ENCODE assay signal across 20 cellular contexts in the genomic region with DNA sequence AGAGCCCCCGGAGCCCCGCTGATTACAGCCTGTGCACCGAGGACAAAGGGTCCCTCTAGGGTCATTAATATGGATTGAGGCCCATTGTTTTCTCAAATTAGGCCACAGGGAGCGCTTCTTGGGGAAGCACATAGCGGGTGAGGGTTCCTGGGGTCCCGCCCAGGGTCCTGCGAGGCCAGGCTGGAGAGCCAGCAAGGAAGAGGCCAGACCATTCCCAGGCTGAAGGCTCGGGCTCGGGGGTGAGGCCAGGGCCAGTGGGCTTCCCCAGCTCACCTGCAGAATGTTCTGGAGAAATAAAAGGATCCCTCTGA. TPM values are rescaled to one million over a fixed set of nuclear protein-coding genes. Genes with fewer than 3 reads are reported as not detected.
DNase-seq lines count a peak whose midpoint lies in the region; ATAC-seq and TF ChIP-seq lines count a peak whose summit lies in the region.
"Had no signal": no experiment of that assay in that cellular context is flagged by ENCODE, and none has a peak within 500 bp of the region (broad histone marks: within the 10 kb centered on the region; RNA-seq: fewer than 3 reads in every experiment).

No MANE protein-coding gene starts in this region.

- H3K27me3 ChIP-seq in Caco-2 (replicated peaks; ENCODE audit: control insufficient read depth, insufficient read depth, low read length) (no peaks in the 10 kb centered on the region), neuronal stem cell (ENCODE audit: control insufficient read depth in 3 of 3, insufficient read depth in 3 of 3, low read depth in 1 of 3, low read length in 3 of 3) (peaks cover 0 to 12% (median 0%) of the 10 kb centered on the region in 3 experiments)
- H3K27me3 ChIP-seq: BLaER1 had no signal

- H3K23ac ChIP-seq in neuronal stem cell (ENCODE audit: low read depth, low read length, poor library complexity) = no peak overlapping the region

- H3K4me3 ChIP-seq in Caco-2 (ENCODE audit: low read depth, low read length) (no peak overlapping the region), neuronal stem cell (ENCODE audit: low read length in 2 of 2) (no peak overlapping the region)
- H3K4me3 ChIP-seq: BLaER1 had no signal

- peaks cover 13% of the 10 kb centered on the region for H3K9me3 Mint-ChIP-seq in Caco-2 (ENCODE audit: unreplicated experiment)
- H3K9me3 Mint-ChIP-seq in WTC11 = peaks cover 9% of the 10 kb centered on the region
- no peaks in the 10 kb centered on the region for H3K9me3 Mint-ChIP-seq in activated CD8-positive, alpha-beta T cell treated with anti-CD3 and anti-CD28 coated beads, Interleukin-2, amount 10 ng/mL, durations not matched to agents 7 days and 5 days (ENCODE audit: insufficient read depth)
- H3K9me3 Mint-ChIP-seq in natural killer cell = no peaks in the 10 kb centered on the region

- no peak overlapping the region for H4K8ac ChIP-seq in neuronal stem cell (ENCODE audit: low read depth, low read length)

- TF ChIP-seq CTCF in Caco-2 (IDR thresholded peaks at IDR 0.05; ENCODE audit: insufficient read depth in 1 of 2, low read depth in 1 of 2, low read length in 1 of 2, severe bottlenecking in 1 of 2, unreplicated experiment in 1 of 2) (no peak), WTC11 (IDR thresholded peaks at IDR 0.05) (no peak), natural killer cell (IDR thresholded peaks at IDR 0.05) (no peak)

- no peak overlapping the region for H2AK5ac ChIP-seq in neuronal stem cell (ENCODE audit: low read depth, low read length)

- H3K27me3 Mint-ChIP-seq in Caco-2 (ENCODE audit: insufficient read depth, unreplicated experiment) (no peaks in the 10 kb centered on the region), WTC11 (ENCODE audit: low read depth) (peaks cover 38% of the 10 kb centered on the region), natural killer cell (ENCODE audit: low read depth in 2 of 2) (peaks cover 0 to 3% of the 10 kb centered on the region in 2 donors)
- H3K27me3 Mint-ChIP-seq in activated CD8-positive, alpha-beta T cell treated with anti-CD3 and anti-CD28 coated beads, Interleukin-2, amount 10 ng/mL, durations not matched to agents 7 days and 5 days (ENCODE audit: low read depth) = no peaks in the 10 kb centered on the region

- H3K36me3 Mint-ChIP-seq in Caco-2 (ENCODE audit: insufficient read depth, unreplicated experiment) (peaks cover 8% of the 10 kb centered on the region), WTC11 (peaks cover 9% of the 10 kb centered on the region), natural killer cell (no peaks in the 10 kb centered on the region)
- H3K36me3 Mint-ChIP-seq in activated CD8-positive, alpha-beta T cell treated with anti-CD3 and anti-CD28 coated beads, Interleukin-2, amount 10 ng/mL, durations not matched to agents 7 days and 5 days (ENCODE audit: low read depth) = no peaks in the 10 kb centered on the region
- H3K36me3 Mint-ChIP-seq: CD14-positive monocyte had no signal

- H2AFZ ChIP-seq in neuronal stem cell (ENCODE audit: low read length) = no peak overlapping the region

- H3K14ac ChIP-seq in neuronal stem cell (ENCODE audit: low read length) = no peak overlapping the region

- H3K4me2 ChIP-seq in neuronal stem cell (ENCODE audit: insufficient read depth, low read length, poor library complexity, severe bottlenecking) = no peak overlapping the region
- H3K4me2 ChIP-seq: BLaER1 had no signal

- H2BK120ac ChIP-seq in neuronal stem cell (ENCODE audit: low read depth, low read length) = no peak overlapping the region

- no peak overlapping the region for H2BK5ac ChIP-seq in neuronal stem cell (ENCODE audit: low read length)

- H3K36me3 ChIP-seq in Caco-2 (ENCODE audit: control insufficient read depth, insufficient read depth, low read length) = no peaks in the 10 kb centered on the region; the same call in none of the 2 replicates
- H3K36me3 ChIP-seq in neuronal stem cell (replicated peaks in 1 of 2; ENCODE audit: control insufficient read depth in 2 of 2, insufficient read depth in 2 of 2, low read length in 2 of 2) = no peaks in the 10 kb centered on the region
- H3K36me3 ChIP-seq: BLaER1 had no signal

- H3K27ac ChIP-seq in neuronal stem cell (replicated peaks; ENCODE audit: low read length) = no peak overlapping the region
- H3K27ac ChIP-seq: BLaER1 had no signal

- peak overlapping the region; percentile 1 for H3K18ac ChIP-seq in neuronal stem cell (ENCODE audit: low read length)

- intact Hi-C loops in Caco-2 (cut with micrococcal nuclease; ENCODE audit: unreplicated experiment) = no loop called here
- intact Hi-C loops in natural killer cell (cut with micrococcal nuclease) = no loop called here

- H2BK12ac ChIP-seq in neuronal stem cell (ENCODE audit: low read length) = no peak overlapping the region

- H3K79me1 ChIP-seq in neuronal stem cell (ENCODE audit: low read depth, low read length) = no peaks in the 10 kb centered on the region

- H3K4me1 ChIP-seq in Caco-2 (peaks cover 39% of the 10 kb centered on the region), neuronal stem cell (ENCODE audit: control insufficient read depth in 2 of 2, insufficient read depth in 1 of 2, low read depth in 1 of 2, low read length in 2 of 2) (peaks cover 3 to 5% of the 10 kb centered on the region in 2 donors)
- H3K4me1 ChIP-seq: BLaER1 had no signal

- CTCF ChIA-PET in Caco-2 (lab: Charles Lee) (no interaction called here), WTC11 (lab: Charles Lee) (interaction anchor here (0.8 kb wide), 1 partner anchor 30 kb away, joined by 3 read pairs; no protein-coding TSS in a partner anchor)
- CTCF ChIA-PET in activated CD8-positive, alpha-beta T cell treated with anti-CD3 and anti-CD28 coated beads, Interleukin-2, amount 10 ng/mL, durations not matched to agents 7 days and 5 days (lab: Charles Lee) = no interaction called here

- H3K9ac ChIP-seq in neuronal stem cell (ENCODE audit: low read depth, low read length, poor library complexity) = no peak overlapping the region
- H3K9ac ChIP-seq: BLaER1 had no signal

- H3K4me1 Mint-ChIP-seq in Caco-2 (ENCODE audit: low read depth, unreplicated experiment) = peaks cover 25% of the 10 kb centered on the region
- H3K4me1 Mint-ChIP-seq in WTC11 = peaks cover 22% of the 10 kb centered on the region
- H3K4me1 Mint-ChIP-seq in activated CD8-positive, alpha-beta T cell treated with anti-CD3 and anti-CD28 coated beads, Interleukin-2, amount 10 ng/mL, durations not matched to agents 7 days and 5 days (ENCODE audit: low read depth) = no peaks in the 10 kb centered on the region
- no peaks in the 10 kb centered on the region for H3K4me1 Mint-ChIP-seq in natural killer cell
- H3K4me1 Mint-ChIP-seq: CD14-positive monocyte; CD4-positive, alpha-beta memory T cell had no signal

- no peak overlapping the region for H4K91ac ChIP-seq in neuronal stem cell (ENCODE audit: low read depth, low read length, poor library complexity)

- no CpG with 5 or more reads among the region's 9 CpGs for WGBS in neuronal stem cell (ENCODE audit: extremely low coverage in 2 of 2, insufficient read length in 2 of 2, insufficient replicate concordance in 1 of 2), 2 donors

- POLR2A ChIA-PET in Caco-2 (lab: Charles Lee) = no interaction called here
- POLR2A ChIA-PET in WTC11 (lab: Charles Lee) = no interaction called here
- POLR2A ChIA-PET in activated CD8-positive, alpha-beta T cell treated with anti-CD3 and anti-CD28 coated beads, Interleukin-2, amount 10 ng/mL, durations not matched to agents 7 days and 5 days (lab: Charles Lee) = no interaction called here

- no peak for DNase-seq in Caco-2
- no peak for DNase-seq in WTC11 (ENCODE audit: low spot score)
- DNase-seq in iPS-NIHi11 (ENCODE audit: low spot score) = peak; percentile 59
- no peak for DNase-seq in neuronal stem cell (ENCODE audit: low spot score)
- no peak for DNase-seq in activated CD8-positive, alpha-beta T cell treated with anti-CD3 and anti-CD28 coated beads, Interleukin-2, amount 10 ng/mL, durations not matched to agents 7 days and 5 days
- no peak for DNase-seq in natural killer cell
- DNase-seq in NCI-H1436 (lab: John Stamatoyannopoulos, UW) = no peak
- DNase-seq: 8988T; Calu3; CD4-positive, alpha-beta memory T cell; DMS79 treated with DMSO at 0.1 percent for 48 hours; GF-D8; HCEC 1CT; IMR-90 had no signal

- H3K27ac Mint-ChIP-seq in Caco-2 (ENCODE audit: unreplicated experiment) (no peak overlapping the region), WTC11 (no peak overlapping the region), natural killer cell (no peak overlapping the region)
- no peak overlapping the region for H3K27ac Mint-ChIP-seq in activated CD8-positive, alpha-beta T cell treated with anti-CD3 and anti-CD28 coated beads, Interleukin-2, amount 10 ng/mL, durations not matched to agents 7 days and 5 days
- H3K27ac Mint-ChIP-seq: CD4-positive, alpha-beta memory T cell had no signal

- H3K9me3 ChIP-seq in Caco-2 (peaks cover 12% of the 10 kb centered on the region; the same call in 1 of the 2 replicates), neuronal stem cell (replicated peaks in 1 of 2; ENCODE audit: control insufficient read depth in 2 of 2, insufficient read depth in 1 of 2, low read depth in 1 of 2, low read length in 2 of 2) (peaks cover 0 to 4% of the 10 kb centered on the region in 2 donors)

- H3K4me3 Mint-ChIP-seq in Caco-2 (ENCODE audit: unreplicated experiment) (no peak overlapping the region), WTC11 (no peak overlapping the region), natural killer cell (no peak overlapping the region)
- no peak overlapping the region for H3K4me3 Mint-ChIP-seq in activated CD8-positive, alpha-beta T cell treated with anti-CD3 and anti-CD28 coated beads, Interleukin-2, amount 10 ng/mL, durations not matched to agents 7 days and 5 days
- H3K4me3 Mint-ChIP-seq: CD14-positive monocyte; CD4-positive, alpha-beta memory T cell had no signal

- TSS peak; percentile 6 for BruUV-seq in Caco-2 (replicated peaks; lab: Mats Ljungman, UMichigan)

- H3K4ac ChIP-seq in neuronal stem cell (ENCODE audit: low read length) = no peak overlapping the region

- ATAC-seq in WTC11 (peak; percentile 23), HG03139 (IDR thresholded peaks at IDR 0.05; ENCODE audit: unreplicated experiment) (no peak), natural killer cell (no peak)
- no peak for ATAC-seq in activated CD8-positive, alpha-beta T cell treated with anti-CD3 and anti-CD28 coated beads, Interleukin-2, amount 10 ng/mL, durations not matched to agents 7 days and 5 days

- H2BK15ac ChIP-seq in neuronal stem cell (ENCODE audit: low read length) = peak overlapping the region; percentile 23

TF ChIP-seq in WTC11, 78 proteins besides CTCF, POLR2A, EP300 and RAD21 (continues in another document):
- TF ChIP-seq, protein P1, sequence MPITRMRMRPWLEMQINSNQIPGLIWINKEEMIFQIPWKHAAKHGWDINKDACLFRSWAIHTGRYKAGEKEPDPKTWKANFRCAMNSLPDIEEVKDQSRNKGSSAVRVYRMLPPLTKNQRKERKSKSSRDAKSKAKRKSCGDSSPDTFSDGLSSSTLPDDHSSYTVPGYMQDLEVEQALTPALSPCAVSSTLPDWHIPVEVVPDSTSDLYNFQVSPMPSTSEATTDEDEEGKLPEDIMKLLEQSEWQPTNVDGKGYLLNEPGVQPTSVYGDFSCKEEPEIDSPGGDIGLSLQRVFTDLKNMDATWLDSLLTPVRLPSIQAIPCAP (CRISPR knock-in tag; IDR thresholded peaks at IDR 0.05) = no peak

RNA-seq across cellular contexts. Expression of gene LINC01488, which starts 4.8 kb away (rescaled TPM):
- total RNA-seq in Caco-2 (2022) (0.12 TPM in 1 of 2 replicates, not detected in the other), WTC11 (2021) (not detected in 3 replicates), natural killer cell (not detected)
- polyA plus RNA-seq in neuronal stem cell (2013, experiment 1 of 2) = 0.06 TPM
- 0.01 TPM for polyA plus RNA-seq in neuronal stem cell (2013, experiment 2 of 2)
- not detected for total RNA-seq in activated CD8-positive, alpha-beta T cell treated with anti-CD3 and anti-CD28 coated beads, Interleukin-2, amount 10 ng/mL, durations not matched to agents 7 days and 5 days
- total RNA-seq: A673; Calu3; CD4-positive, alpha-beta memory T cell; H4; IMR-90 had no signal
- polyA plus RNA-seq: AG04450; CD14-positive monocyte; CD4-positive, alpha-beta memory T cell; IMR-90 had no signal
